8 cellular contexts compared by ENCODE assay signal in genomic region chr13:30408319-30409101, GRCh38. TPM values are rescaled to one million over a fixed set of nuclear protein-coding genes. Genes with fewer than 3 reads are reported as not detected.
DNase-seq lines count a peak whose midpoint lies in the region; ATAC-seq and TF ChIP-seq lines count a peak whose summit lies in the region.

No MANE protein-coding gene starts in this region.

- DNase-seq in GM13976 (ENCODE audit: low spot score), result peak; percentile 95
- DNase-seq in NCI-H2029 treated with DMSO at 0.1 percent for 48 hours (lab: John Stamatoyannopoulos, UW), result peak; percentile 26
- DNase-seq in activated CD8-positive, alpha-beta memory T cell treated with anti-CD3 and anti-CD28 coated beads for 24 hours, result peak; percentile 97
- peak; percentile 82 for DNase-seq in effector CD8-positive, alpha-beta T cell (lab: John Stamatoyannopoulos, UW)
- peak; percentile 90 to 96 for DNase-seq in lung microvascular endothelial cell (ENCODE audit: low read depth in 2 of 2)
- DNase-seq in stimulated activated CD4-positive, alpha-beta T cell treated with anti-CD3 and anti-CD28 coated beads, TNF-alpha, amount 100 ng/mL, for 48 hours (ENCODE audit: low read depth in 3 of 3), result peak; percentile 86 to 91 (median 90)
- DNase-seq in NCI-H345 treated with DMSO at 0.1 percent for 48 hours (lab: John Stamatoyannopoulos, UW; ENCODE audit: unreplicated experiment), result no peak

- TF ChIP-seq CTCF in GM13976 (IDR thresholded peaks at IDR 0.05; ENCODE audit: borderline replicate concordance, control extremely low read depth, extremely low read depth, insufficient read depth, missing control alignments), result peak; percentile 70

- ATAC-seq in HG02678 (IDR thresholded peaks at IDR 0.05; ENCODE audit: unreplicated experiment), result peak; percentile 88

- in situ Hi-C loops in GM13976 (cut with MboI; ENCODE audit: low sequenced_read_pairs, unreplicated experiment), result no loop called here

RNA-seq across cellular contexts. Expression of gene UBE2L5, which starts 13.8 kb away (rescaled TPM):
- not detected in 2 replicates for total RNA-seq in lung microvascular endothelial cell

RNA-seq across cellular contexts. Expression of gene HMGB1, which starts 57.2 kb away (rescaled TPM):
- 90.1 and 104 TPM in 2 replicates for total RNA-seq in lung microvascular endothelial cell
